ENCODE assay signal across 19 cellular contexts in the genomic region with DNA sequence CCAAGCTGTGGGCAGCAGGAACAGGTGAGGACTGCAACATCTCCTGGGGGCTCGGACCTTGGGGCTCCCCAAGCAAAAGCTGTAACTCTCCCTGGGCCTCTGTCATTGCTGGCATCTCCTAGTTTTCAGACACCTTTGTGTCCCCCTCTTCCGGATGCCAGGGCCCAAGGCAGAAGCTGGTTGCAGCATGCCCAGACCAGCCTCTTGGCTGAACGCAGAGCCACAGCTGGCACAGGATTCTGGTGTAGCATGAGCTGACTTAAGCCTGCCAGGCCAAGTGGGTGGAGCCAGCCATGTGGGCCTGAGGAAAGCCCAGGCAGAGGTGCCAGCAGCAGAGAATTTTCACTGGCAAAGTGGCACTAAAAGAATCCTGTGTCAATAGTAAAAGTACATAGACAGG.
"Had no signal": no experiment of that assay in that cellular context is flagged by ENCODE, and none has a peak within 500 bp of the region (broad histone marks: within the 10 kb centered on the region; RNA-seq: fewer than 3 reads in every experiment).

No MANE protein-coding gene starts in this region.

- H3K27me3 ChIP-seq: body of pancreas, esophagus muscularis mucosa, left lung, pancreas, tibial nerve, vagina had no signal

- H3K36me3 ChIP-seq: esophagus muscularis mucosa, left lung, pancreas, tibial nerve, vagina had no signal

- H3K27me3 Mint-ChIP-seq: activated CD4-positive, alpha-beta T cell treated with anti-CD3 and anti-CD28 coated beads, Interleukin-2, amount 10 ng/mL, durations not matched to agents 24 days and 14 days; T-cell had no signal

- H3K4me1 Mint-ChIP-seq: activated CD4-positive, alpha-beta T cell treated with anti-CD3 and anti-CD28 coated beads, Interleukin-2, amount 10 ng/mL, durations not matched to agents 24 days and 14 days; endodermal cell; T-cell had no signal

- H3K4me3 ChIP-seq: body of pancreas, esophagus muscularis mucosa, left lung, pancreas, tibial nerve, vagina had no signal

- H3K27ac Mint-ChIP-seq: activated CD4-positive, alpha-beta T cell treated with anti-CD3 and anti-CD28 coated beads, Interleukin-2, amount 10 ng/mL, durations not matched to agents 24 days and 14 days; activated naive CD4-positive, alpha-beta T cell treated with anti-CD3 and anti-CD28 coated beads, Interleukin-2, amount 50 U/mL, for 72 hours; activated T-helper 2 cell treated with anti-CD3 and anti-CD28 coated beads, Interferon-gamma antibody, Interleukin-2, Interleukin-4, amounts not matched to agents 10 μg/mL and 5 μg/mL and 100 μg/mL, durations not matched to agents 14 hours and 24 hours and 36 hours; endodermal cell; T-cell had no signal

- H3K36me3 Mint-ChIP-seq: activated naive CD4-positive, alpha-beta T cell treated with anti-CD3 and anti-CD28 coated beads, Interleukin-2, amount 50 U/mL, for 72 hours; T-cell had no signal

- H3K9me3 ChIP-seq: body of pancreas, esophagus muscularis mucosa, pancreas, vagina had no signal

- FAIRE-seq: pancreas had no signal

- H3K27ac ChIP-seq: body of pancreas, esophagus muscularis mucosa, left lung, pancreas, tibial nerve, vagina had no signal

- H3K4me3 Mint-ChIP-seq: activated CD4-positive, alpha-beta T cell treated with anti-CD3 and anti-CD28 coated beads, Interleukin-2, amount 10 ng/mL, durations not matched to agents 24 days and 14 days; endodermal cell; T-cell had no signal

- DNase-seq: activated CD4-positive, alpha-beta T cell treated with anti-CD3 and anti-CD28 coated beads, Interleukin-2, amount 10 ng/mL, durations not matched to agents 24 days and 14 days; activated CD8-positive, alpha-beta memory T cell treated with anti-CD3 and anti-CD28 coated beads for 24 hours; activated T-cell treated with anti-CD3 and anti-CD28 coated beads for 4 hours; amniotic stem cell; body of pancreas; cerebellar nuclear complex; dermis blood vessel endothelial cell; endodermal cell; glutamatergic neuron; midbrain; T-cell; T1000 had no signal

- ATAC-seq: activated naive CD4-positive, alpha-beta T cell treated with anti-CD3 and anti-CD28 coated beads, Interleukin-2, amount 50 U/mL, for 72 hours; body of pancreas; left lung; pancreas; T-cell had no signal

- H3K9me3 Mint-ChIP-seq: activated CD4-positive, alpha-beta T cell treated with anti-CD3 and anti-CD28 coated beads, Interleukin-2, amount 10 ng/mL, durations not matched to agents 24 days and 14 days; activated T-helper 2 cell treated with anti-CD3 and anti-CD28 coated beads, Interferon-gamma antibody, Interleukin-2, Interleukin-4, amounts not matched to agents 10 μg/mL and 5 μg/mL and 100 μg/mL, durations not matched to agents 14 hours and 24 hours and 36 hours had no signal
